1 cellular context compared by ENCODE assay signal in genomic region chr13:34941835-34942731, GRCh38.
TF ChIP-seq lines count a peak whose summit lies in the region.

Gene NBEA (plus strand): TSS chr13:34942270. CDS start chr13:34942821, 551 bp downstream.

TF ChIP-seq in WTC11, 78 proteins besides CTCF, POLR2A, EP300 and RAD21 (continued from another document and continues in another):
- TF ChIP-seq ZNF512 (CRISPR knock-in tag; IDR thresholded peaks at IDR 0.05; ENCODE audit: borderline replicate concordance) (no peak), TEAD4 (CRISPR knock-in tag; IDR thresholded peaks at IDR 0.05) (no peak), NFYB (CRISPR knock-in tag; conservative IDR thresholded peaks at IDR 0.05; ENCODE audit: low read depth) (peak; percentile 14; the same call in 1 of the 2 replicates), ZSCAN18 (CRISPR knock-in tag; IDR thresholded peaks at IDR 0.05) (no peak), NR1H2 (CRISPR knock-in tag; IDR thresholded peaks at IDR 0.05) (no peak), TP53 (CRISPR knock-in tag; IDR thresholded peaks at IDR 0.05) (no peak), ATF2 (CRISPR knock-in tag; IDR thresholded peaks at IDR 0.05; ENCODE audit: borderline replicate concordance, low read depth) (no peak), SMAD3 (CRISPR knock-in tag; IDR thresholded peaks at IDR 0.05; ENCODE audit: borderline replicate concordance) (0 out of 2 replicates have a peak, but pooled peaks have one; percentile 61), HMGXB4 (CRISPR knock-in tag; IDR thresholded peaks at IDR 0.05) (peak; percentile 68; the same call in 1 of the 2 replicates), ZNF425 (CRISPR knock-in tag; conservative IDR thresholded peaks at IDR 0.05) (no peak), IRF1 (CRISPR knock-in tag; IDR thresholded peaks at IDR 0.05) (no peak), FOXP4 (CRISPR knock-in tag; IDR thresholded peaks at IDR 0.05) (peak; percentile 64; the same call in 1 of the 2 replicates), ATF6 (CRISPR knock-in tag; IDR thresholded peaks at IDR 0.05) (no peak), USF2 (CRISPR knock-in tag; IDR thresholded peaks at IDR 0.05) (peak; percentile 77), USF1 (CRISPR knock-in tag; IDR thresholded peaks at IDR 0.05) (peak; percentile 65; the same call in 1 of the 2 replicates), MXD4 (CRISPR knock-in tag; IDR thresholded peaks at IDR 0.05; ENCODE audit: borderline replicate concordance) (no peak), OVOL2 (CRISPR knock-in tag; IDR thresholded peaks at IDR 0.05; ENCODE audit: borderline replicate concordance) (no peak), RORB (CRISPR knock-in tag; IDR thresholded peaks at IDR 0.05) (no peak), FOXP1 (CRISPR knock-in tag; IDR thresholded peaks at IDR 0.05; ENCODE audit: borderline replicate concordance) (peak; percentile 62; the same call in 1 of the 2 replicates), NR3C1 (CRISPR knock-in tag; conservative IDR thresholded peaks at IDR 0.05; ENCODE audit: low read depth) (no peak), SP1 (CRISPR knock-in tag; conservative IDR thresholded peaks at IDR 0.05) (peak; percentile 56; the same call in 1 of the 2 replicates), ETV6 (CRISPR knock-in tag; IDR thresholded peaks at IDR 0.05) (peak; percentile 23; the same call in 1 of the 2 replicates), JUN (CRISPR knock-in tag; IDR thresholded peaks at IDR 0.05) (no peak; the same call in 1 of the 2 replicates), ZMAT4 (CRISPR knock-in tag; IDR thresholded peaks at IDR 0.05) (no peak), AR (CRISPR knock-in tag; IDR thresholded peaks at IDR 0.05) (no peak), ESRRA (CRISPR knock-in tag; IDR thresholded peaks at IDR 0.05; ENCODE audit: borderline replicate concordance) (peak; percentile 77; the same call in 1 of the 2 replicates), ZNF317 (CRISPR knock-in tag; IDR thresholded peaks at IDR 0.05; ENCODE audit: borderline replicate concordance, low read depth) (no peak), ZNF138 (CRISPR knock-in tag; conservative IDR thresholded peaks at IDR 0.05) (no peak), ZNF263 (CRISPR knock-in tag; IDR thresholded peaks at IDR 0.05; ENCODE audit: low read depth) (no peak), ZBTB43 (CRISPR knock-in tag; IDR thresholded peaks at IDR 0.05) (no peak), TCF7 (CRISPR knock-in tag; IDR thresholded peaks at IDR 0.05; ENCODE audit: low read depth) (no peak), MLX (CRISPR knock-in tag; IDR thresholded peaks at IDR 0.05) (no peak), ELF4 (CRISPR knock-in tag; IDR thresholded peaks at IDR 0.05; ENCODE audit: low read depth) (peak; percentile 59; the same call in 1 of the 2 replicates), EMX1 (CRISPR knock-in tag; IDR thresholded peaks at IDR 0.05) (no peak), GABPB1 (CRISPR knock-in tag; IDR thresholded peaks at IDR 0.05) (no peak)
